Comparison of ENCODE assay signal across 1 cellular context in genomic region chr3:69385723-69386483, GRCh38.
TF ChIP-seq lines count a peak whose summit lies in the region.

TSS of gene FRMD4B (minus strand) at chr3:69386088. CDS start at chr3:69385989, 99 bp downstream.

TF ChIP-seq in IMR-90, 13 proteins besides CTCF, POLR2A, EP300 and RAD21 (continued from another document):
- no peak for TF ChIP-seq NFE2L2 (IDR thresholded peaks at IDR 0.05; ENCODE audit: low read depth, low read length)
TF ChIP-seq in IMR-90: peak in this region for 0.
